Comparison of ENCODE assay signal across 8 cellular contexts in the genomic region with DNA sequence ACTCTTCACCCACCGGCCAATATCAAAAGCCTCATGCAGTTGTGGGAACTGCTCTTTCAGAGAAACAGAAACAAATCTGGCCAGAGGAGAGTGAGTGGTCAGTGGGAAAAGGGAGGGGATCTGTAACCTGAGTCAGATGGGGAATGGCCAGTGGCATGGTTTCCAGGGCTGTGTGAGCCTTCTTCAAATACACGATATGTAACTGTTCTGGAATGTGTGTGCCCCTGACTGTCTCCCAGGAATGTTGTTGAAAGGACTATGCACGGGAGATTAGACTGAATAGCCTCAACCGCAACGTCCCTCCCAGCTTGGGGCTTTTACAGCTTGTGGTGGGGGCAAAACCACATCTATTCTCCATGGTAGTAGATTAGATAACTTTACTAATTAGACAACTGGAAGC.
A peak's percentile ranks its signal among the peaks of the same experiment; 100 is the strongest.
DNase-seq lines count a peak whose midpoint lies in the region; ATAC-seq and TF ChIP-seq lines count a peak whose summit lies in the region.
"Had no signal": no experiment of that assay in that cellular context is flagged by ENCODE, and none has a peak within 500 bp of the region (broad histone marks: within the 10 kb centered on the region; RNA-seq: fewer than 3 reads in every experiment).

No MANE protein-coding gene starts in this region.

- no peak for TF ChIP-seq CTCF in type B pancreatic cell (conservative IDR thresholded peaks at IDR 0.05)

- peak overlapping the region; percentile 17 for H3K27ac Mint-ChIP-seq in type B pancreatic cell
- H3K27ac Mint-ChIP-seq: activated CD8-positive, alpha-beta T cell treated with anti-CD3 and anti-CD28 coated beads, Interleukin-2, amount 10 ng/mL, durations not matched to agents 7 days and 5 days had no signal

- peaks cover 7% of the 10 kb centered on the region for H3K27me3 Mint-ChIP-seq in type B pancreatic cell

- peak overlapping the region; percentile 11 for H3K4me3 Mint-ChIP-seq in type B pancreatic cell
- H3K4me3 Mint-ChIP-seq: activated CD8-positive, alpha-beta T cell treated with anti-CD3 and anti-CD28 coated beads, Interleukin-2, amount 10 ng/mL, durations not matched to agents 7 days and 5 days had no signal

- H3K9me3 Mint-ChIP-seq in type B pancreatic cell: no peaks in the 10 kb centered on the region

- DNase-seq in HT1080 (ENCODE audit: low read depth) (peak; percentile 100), astrocyte of the hippocampus (ENCODE audit: low read depth, low spot score) (peak; percentile 98), iPS-NIHi7 (ENCODE audit: extremely low spot score) (peak; percentile 62), type B pancreatic cell (ENCODE audit: extremely low spot score, unreplicated experiment) (no peak), nucleus accumbens (lab: John Stamatoyannopoulos, UW) (no peak)
- DNase-seq in activated T-cell treated with anti-CD3 and anti-CD28 coated beads, Interleukin-2, amount 50 U/mL, for 1 hour: no peak
- DNase-seq: activated CD8-positive, alpha-beta T cell treated with anti-CD3 and anti-CD28 coated beads, Interleukin-2, amount 10 ng/mL, durations not matched to agents 7 days and 5 days had no signal

- H3K4me1 Mint-ChIP-seq in type B pancreatic cell (ENCODE audit: unreplicated experiment): peaks cover 23% of the 10 kb centered on the region

- no peaks in the 10 kb centered on the region for H3K36me3 Mint-ChIP-seq in type B pancreatic cell

- ATAC-seq in GM19023 (IDR thresholded peaks at IDR 0.05; ENCODE audit: unreplicated experiment): no peak
- ATAC-seq: activated CD8-positive, alpha-beta T cell treated with anti-CD3 and anti-CD28 coated beads, Interleukin-2, amount 10 ng/mL, durations not matched to agents 7 days and 5 days had no signal

Comparison
In these comparisons a context has a peak if more than half of its experiments do, and no peak if none do; other contexts are left out.
1. DNase-seq: peak in HT1080 (single experiment), astrocyte of the hippocampus (single experiment) and iPS-NIHi7 (single experiment); none in type B pancreatic cell (single experiment), activated T-cell treated with anti-CD3 and anti-CD28 coated beads, Interleukin-2, amount 50 U/mL, for 1 hour (single experiment) and nucleus accumbens (0 of 56).